ENCODE assay signal across 13 cellular contexts in genomic region chr5:96080557-96080956, GRCh38.
A peak's percentile ranks its signal among the peaks of the same experiment; 100 is the strongest.
DNase-seq lines count a peak whose midpoint lies in the region; ATAC-seq, FAIRE-seq and TF ChIP-seq lines count a peak whose summit lies in the region.
"Had no signal": no experiment of that assay in that cellular context is flagged by ENCODE, and none has a peak within 500 bp of the region (broad histone marks: within the 10 kb centered on the region; RNA-seq: fewer than 3 reads in every experiment).

No MANE protein-coding gene starts in this region.

- H3K4me1 ChIP-seq in GM12878 (ENCODE audit: control insufficient read depth, insufficient read depth, low read length) (no peaks in the 10 kb centered on the region), left lung (peaks cover 0 to 8% of the 10 kb centered on the region in 2 donors)

- H3K36me3 ChIP-seq in GM12878 (ENCODE audit: control insufficient read depth in 2 of 2, insufficient read depth in 2 of 2, low read length in 1 of 2): no peaks in the 10 kb centered on the region
- no peaks in the 10 kb centered on the region for H3K36me3 ChIP-seq in left lung

- SMC1A ChIA-PET in GM12878 (lab: Charles Lee; ENCODE audit: uncharacterized antibody, unreplicated experiment): no interaction called here

- H3K4me3 ChIP-seq in HFF-Myc (replicated peaks; ENCODE audit: low read depth, low read length) (no peak overlapping the region), GM12878 (no peak overlapping the region), left lung (no peak overlapping the region)
- H3K4me3 ChIP-seq: coronary artery had no signal

- peak; percentile 72 for FAIRE-seq in GM12878 (lab: Jason Lieb, UNC)
- FAIRE-seq: GM18507 had no signal

- H3K79me2 ChIP-seq in GM12878 (ENCODE audit: control insufficient read depth, insufficient read depth, low read length): no peaks in the 10 kb centered on the region

- DNase-seq in Calu3: no peak
- peak; percentile 40 for DNase-seq in HFF-Myc (ENCODE audit: extremely low read depth, low read depth)
- no peak for DNase-seq in GM12878 (ENCODE audit: low read depth, low spot score)
- no peak for DNase-seq in left lung
- DNase-seq in NCI-H1105 (lab: John Stamatoyannopoulos, UW): no peak
- DNase-seq: NCI-H2029, right cardiac atrium had no signal

- intact Hi-C loops in Calu3 (cut with micrococcal nuclease; ENCODE audit: unreplicated experiment): no loop called here
- intact Hi-C loops in GM12878 (cut with micrococcal nuclease; ENCODE audit: unreplicated experiment): no loop called here
- intact Hi-C loops in left lung (cut with DNase I): no loop called here

- no peak overlapping the region for H3K4me3 Mint-ChIP-seq in Calu3 (ENCODE audit: low read depth, unreplicated experiment)
- H3K4me3 Mint-ChIP-seq: mesothelial cell of epicardium had no signal

- no peak for TF ChIP-seq POLR2A in GM12878 (IDR thresholded peaks at IDR 0.05; ENCODE audit: low read depth, low read length)

- in situ Hi-C loops in GM12878 (cut with MboI): no loop called here

- TF ChIP-seq RAD21 in GM12878 (IDR thresholded peaks at IDR 0.05; ENCODE audit: insufficient read depth, low read depth, low read length): no peak

- TF ChIP-seq CTCF in Calu3 (IDR thresholded peaks at IDR 0.05; ENCODE audit: unreplicated experiment): no peak
- TF ChIP-seq CTCF in HFF-Myc (IDR thresholded peaks at IDR 0.05; ENCODE audit: low read depth, low read length, missing control alignments): no peak
- TF ChIP-seq CTCF in GM12878 (IDR thresholded peaks at IDR 0.05 in 2 of 3, conservative IDR thresholded peaks at IDR 0.05 in 1 of 3; ENCODE audit: control insufficient read depth in 2 of 3, extremely low read depth in 1 of 3, insufficient read depth in 1 of 3, low read depth in 3 of 3, low read length in 3 of 3): no peak
- no peak for TF ChIP-seq CTCF in left lung (IDR thresholded peaks at IDR 0.05)

- POLR2A ChIA-PET in GM12878 (lab: Charles Lee): interaction anchor here (1.7 kb wide), 1 partner anchor 10 kb away, joined by 4 read pairs; no protein-coding TSS in a partner anchor

- no peaks in the 10 kb centered on the region for H4K20me1 ChIP-seq in GM12878 (ENCODE audit: control insufficient read depth, insufficient read depth)

- no peak overlapping the region for H3K4me2 ChIP-seq in GM12878 (ENCODE audit: control insufficient read depth, insufficient read depth)

- BruUV-seq in Calu3 (replicated peaks; lab: Mats Ljungman, UMichigan): no TSS peak
- BruUV-seq in GM12878 (replicated peaks; lab: Mats Ljungman, UMichigan): no TSS peak

- H3K27me3 ChIP-seq in GM12878 (replicated peaks in 1 of 2; ENCODE audit: control insufficient read depth in 2 of 2, insufficient read depth in 2 of 2, low read length in 1 of 2) (no peaks in the 10 kb centered on the region), left lung (no peaks in the 10 kb centered on the region)

- no peak for ATAC-seq in GM12878
- peak; percentile 60 for ATAC-seq in left lung
- no peak for ATAC-seq in activated CD4-positive, CD25-positive, alpha-beta regulatory T cell treated with anti-CD3 and anti-CD28 coated beads, Interleukin-2, amount 50 U/mL, for 24 hours
- ATAC-seq in GM21529 (IDR thresholded peaks at IDR 0.05; ENCODE audit: unreplicated experiment): no peak
- no peak for ATAC-seq in GM18867 (IDR thresholded peaks at IDR 0.05; ENCODE audit: unreplicated experiment)
- ATAC-seq: right cardiac atrium had no signal

- H3K4me1 Mint-ChIP-seq in Calu3 (ENCODE audit: low read depth, unreplicated experiment): peaks cover 53% of the 10 kb centered on the region

- no peak overlapping the region for H2AFZ ChIP-seq in GM12878 (ENCODE audit: control insufficient read depth, low read depth, low read length)

- H3K9me3 Mint-ChIP-seq in Calu3 (ENCODE audit: low read depth, unreplicated experiment): no peaks in the 10 kb centered on the region
- H3K9me3 Mint-ChIP-seq: mesothelial cell of epicardium had no signal

- H3K27me3 Mint-ChIP-seq in Calu3 (ENCODE audit: unreplicated experiment): no peaks in the 10 kb centered on the region

- RAD21 ChIA-PET in GM12878 (lab: Charles Lee; ENCODE audit: unreplicated experiment): no interaction called here

- TF ChIP-seq EP300 in GM12878 (IDR thresholded peaks at IDR 0.05; ENCODE audit: borderline replicate concordance in 1 of 2, control insufficient read depth in 1 of 2, low read depth in 2 of 2, low read length in 2 of 2): no peak

- no peaks in the 10 kb centered on the region for H3K36me3 Mint-ChIP-seq in Calu3 (ENCODE audit: insufficient read depth, unreplicated experiment)
- H3K36me3 Mint-ChIP-seq: mesothelial cell of epicardium had no signal

- CTCF ChIA-PET in Calu3 (lab: Charles Lee) (no interaction called here), GM12878 (lab: Yijun Ruan, JAX) (no interaction called here)

- H3K9ac ChIP-seq in GM12878 (ENCODE audit: control insufficient read depth, insufficient read depth, low read length): no peak overlapping the region

- H3K27ac ChIP-seq in GM12878 (ENCODE audit: control insufficient read depth, insufficient read depth) (no peak overlapping the region), left lung (no peak overlapping the region)
- H3K27ac ChIP-seq: coronary artery had no signal

- peak overlapping the region; percentile 22 for H3K27ac Mint-ChIP-seq in Calu3 (ENCODE audit: unreplicated experiment)
- H3K27ac Mint-ChIP-seq: mesothelial cell of epicardium had no signal

- no peaks in the 10 kb centered on the region for H3K9me3 ChIP-seq in GM12878 (replicated peaks; ENCODE audit: control insufficient read depth, insufficient read depth, low read length)
- H3K9me3 ChIP-seq in left lung: no peaks in the 10 kb centered on the region

TF ChIP-seq in GM12878, 131 proteins besides CTCF, POLR2A, EP300 and RAD21:
- TF ChIP-seq ZBTB33 (IDR thresholded peaks at IDR 0.05): no peak
- TF ChIP-seq SKIL (IDR thresholded peaks at IDR 0.05; ENCODE audit: low read depth, poor library complexity, severe bottlenecking): no peak
- TF ChIP-seq SREBF1 (IDR thresholded peaks at IDR 0.05; ENCODE audit: low read length): no peak
- TF ChIP-seq CHD1 (IDR thresholded peaks at IDR 0.05; ENCODE audit: low read depth, low read length): no peak
- TF ChIP-seq CBX3 (IDR thresholded peaks at IDR 0.05; ENCODE audit: borderline replicate concordance, low read depth): no peak
- no peak for TF ChIP-seq TAF1 (IDR thresholded peaks at IDR 0.05; ENCODE audit: borderline replicate concordance, low read depth, low read length)
- no peak for TF ChIP-seq NR2F1 (conservative IDR thresholded peaks at IDR 0.05)
- no peak for TF ChIP-seq GATAD2B (conservative IDR thresholded peaks at IDR 0.05; ENCODE audit: low read depth)
- TF ChIP-seq CHD4 (IDR thresholded peaks at IDR 0.05): no peak
- TF ChIP-seq RFX5 (IDR thresholded peaks at IDR 0.05; ENCODE audit: low read depth, low read length): no peak
- no peak for TF ChIP-seq POU2F2 (IDR thresholded peaks at IDR 0.05; ENCODE audit: borderline replicate concordance, low read depth, low read length)
- TF ChIP-seq IRF4 (IDR thresholded peaks at IDR 0.05; ENCODE audit: low read depth, low read length): no peak
- TF ChIP-seq NFIC (IDR thresholded peaks at IDR 0.05; ENCODE audit: low read depth, low read length): no peak
- TF ChIP-seq MEF2A (IDR thresholded peaks at IDR 0.05; ENCODE audit: insufficient read depth, low read depth, low read length): no peak
- TF ChIP-seq MTA3 (IDR thresholded peaks at IDR 0.05; ENCODE audit: borderline replicate concordance, low read length): no peak
- no peak for TF ChIP-seq USF2 (IDR thresholded peaks at IDR 0.05; ENCODE audit: borderline replicate concordance, low read depth, low read length)
- TF ChIP-seq ZNF622 (IDR thresholded peaks at IDR 0.05): no peak
- TF ChIP-seq FOXM1 (IDR thresholded peaks at IDR 0.05; ENCODE audit: low read depth, low read length): no peak
- no peak for TF ChIP-seq ZNF384 (IDR thresholded peaks at IDR 0.05; ENCODE audit: borderline replicate concordance, low read depth, low read length)
- TF ChIP-seq EED (IDR thresholded peaks at IDR 0.05; ENCODE audit: low read depth): no peak
